In the genomic region with DNA sequence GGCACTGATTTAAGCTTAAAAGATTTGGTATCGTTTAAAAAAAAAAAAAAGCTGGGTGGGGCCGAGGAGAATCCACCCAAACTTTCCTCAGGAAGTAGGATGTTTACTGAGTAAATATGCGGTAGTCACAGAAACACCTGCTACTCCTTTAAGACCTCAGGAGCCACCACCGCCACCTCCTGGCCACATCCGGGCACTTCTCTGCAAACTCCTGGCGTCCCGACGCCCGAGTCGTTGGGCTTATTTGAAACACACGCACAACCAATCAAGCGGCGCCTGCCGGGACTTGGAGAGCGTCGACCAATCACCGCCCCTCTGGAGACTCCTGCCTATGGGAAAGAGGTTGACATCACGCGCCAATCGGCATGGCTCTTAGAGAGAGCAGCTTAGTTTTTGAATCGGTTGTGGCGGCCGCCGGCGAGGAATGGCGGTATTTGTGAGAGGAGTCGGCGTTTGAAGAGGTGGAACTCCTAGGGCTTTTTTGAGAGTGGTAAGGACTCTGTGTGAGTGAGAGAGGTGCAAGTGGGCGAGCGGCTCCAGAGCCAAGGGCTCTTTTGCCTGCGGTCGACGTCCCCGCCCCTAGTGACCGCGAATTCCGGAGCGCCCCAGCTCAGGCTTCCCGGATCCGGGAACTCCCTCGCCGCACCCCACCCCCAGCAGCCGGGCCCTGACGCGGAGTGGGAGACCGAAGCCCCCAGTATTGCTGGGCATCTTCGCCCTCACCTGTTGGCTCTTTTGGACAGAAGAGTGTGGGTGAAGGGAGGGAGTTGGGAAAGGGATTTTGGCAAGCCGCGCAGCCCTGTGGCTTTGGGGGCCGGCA, we compare ENCODE assay signal across 1 cellular context.
TF ChIP-seq lines count a peak whose summit lies in the region.

A gene with protein sequence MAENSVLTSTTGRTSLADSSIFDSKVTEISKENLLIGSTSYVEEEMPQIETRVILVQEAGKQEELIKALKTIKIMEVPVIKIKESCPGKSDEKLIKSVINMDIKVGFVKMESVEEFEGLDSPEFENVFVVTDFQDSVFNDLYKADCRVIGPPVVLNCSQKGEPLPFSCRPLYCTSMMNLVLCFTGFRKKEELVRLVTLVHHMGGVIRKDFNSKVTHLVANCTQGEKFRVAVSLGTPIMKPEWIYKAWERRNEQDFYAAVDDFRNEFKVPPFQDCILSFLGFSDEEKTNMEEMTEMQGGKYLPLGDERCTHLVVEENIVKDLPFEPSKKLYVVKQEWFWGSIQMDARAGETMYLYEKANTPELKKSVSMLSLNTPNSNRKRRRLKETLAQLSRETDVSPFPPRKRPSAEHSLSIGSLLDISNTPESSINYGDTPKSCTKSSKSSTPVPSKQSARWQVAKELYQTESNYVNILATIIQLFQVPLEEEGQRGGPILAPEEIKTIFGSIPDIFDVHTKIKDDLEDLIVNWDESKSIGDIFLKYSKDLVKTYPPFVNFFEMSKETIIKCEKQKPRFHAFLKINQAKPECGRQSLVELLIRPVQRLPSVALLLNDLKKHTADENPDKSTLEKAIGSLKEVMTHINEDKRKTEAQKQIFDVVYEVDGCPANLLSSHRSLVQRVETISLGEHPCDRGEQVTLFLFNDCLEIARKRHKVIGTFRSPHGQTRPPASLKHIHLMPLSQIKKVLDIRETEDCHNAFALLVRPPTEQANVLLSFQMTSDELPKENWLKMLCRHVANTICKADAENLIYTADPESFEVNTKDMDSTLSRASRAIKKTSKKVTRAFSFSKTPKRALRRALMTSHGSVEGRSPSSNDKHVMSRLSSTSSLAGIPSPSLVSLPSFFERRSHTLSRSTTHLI (plus strand): TSS at position 359 of the 820 bp plus-strand sequence. CDS start 3,805 bp downstream, outside the sequence.

TF ChIP-seq in A549, 52 proteins besides CTCF, POLR2A, EP300 and RAD21 (continued from another document):
- no peak for TF ChIP-seq EHF (CRISPR knock-in tag; IDR thresholded peaks at IDR 0.05)
- TF ChIP-seq, protein P1, sequence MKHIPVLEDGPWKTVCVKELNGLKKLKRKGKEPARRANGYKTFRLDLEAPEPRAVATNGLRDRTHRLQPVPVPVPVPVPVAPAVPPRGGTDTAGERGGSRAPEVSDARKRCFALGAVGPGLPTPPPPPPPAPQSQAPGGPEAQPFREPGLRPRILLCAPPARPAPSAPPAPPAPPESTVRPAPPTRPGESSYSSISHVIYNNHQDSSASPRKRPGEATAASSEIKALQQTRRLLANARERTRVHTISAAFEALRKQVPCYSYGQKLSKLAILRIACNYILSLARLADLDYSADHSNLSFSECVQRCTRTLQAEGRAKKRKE (CRISPR knock-in tag; IDR thresholded peaks at IDR 0.05; ENCODE audit: low read depth), result peak; percentile 49; the same call in 1 of the 2 replicates
TF ChIP-seq in A549: peak in this region for 12.
